Comparison of ENCODE assay signal across 2 cellular contexts in the genomic region with DNA sequence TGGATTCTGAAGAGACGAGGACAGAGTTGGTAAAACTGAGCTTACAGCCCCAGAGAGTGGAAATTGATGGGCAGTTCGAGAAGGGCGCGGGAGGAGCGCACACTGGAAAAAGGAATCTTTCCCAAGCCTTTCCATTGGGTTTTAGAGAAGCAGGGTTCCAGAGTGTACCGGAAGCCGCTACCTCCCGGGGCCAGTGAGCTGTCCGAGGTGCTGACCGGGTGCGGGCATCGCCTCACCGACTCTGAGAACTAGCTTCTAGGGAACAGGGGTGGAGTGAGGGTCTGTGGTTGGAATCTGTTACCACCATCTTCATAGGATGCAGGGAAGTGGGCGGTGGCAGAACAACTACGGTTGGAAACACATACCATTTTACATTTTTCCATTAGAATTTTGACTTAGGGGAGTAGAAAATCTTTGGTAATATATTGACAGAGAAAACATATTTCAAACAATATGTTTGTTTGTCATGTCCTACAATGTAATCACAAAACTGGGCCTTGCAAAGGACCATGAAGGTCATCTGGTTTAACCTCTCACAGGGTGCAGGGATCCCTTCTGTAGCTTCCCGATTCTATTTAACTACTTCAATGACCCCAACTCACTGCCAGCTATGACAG.
TF ChIP-seq lines count a peak whose summit lies in the region.

No MANE protein-coding gene starts in this region.

TF ChIP-seq in HEK293, 187 proteins besides CTCF, POLR2A, EP300 and RAD21:
- TF ChIP-seq ZNF214 (tag by site-specific recombination; IDR thresholded peaks at IDR 0.05; ENCODE audit: borderline replicate concordance), result no peak
- TF ChIP-seq ZEB2 (tag by site-specific recombination; IDR thresholded peaks at IDR 0.05), result no peak
- peak; percentile 96 for TF ChIP-seq REST (tag by site-specific recombination; IDR thresholded peaks at IDR 0.05)

TF ChIP-seq in GM12878, 131 proteins besides CTCF, POLR2A, EP300 and RAD21:
- TF ChIP-seq IRF3 (IDR thresholded peaks at IDR 0.05) (no peak), REST (IDR thresholded peaks at IDR 0.05; ENCODE audit: low read depth, low read length) (peak; percentile 89)
